29 cellular contexts compared by ENCODE assay signal in genomic region chr4:185831125-185831815, GRCh38. TPM values are rescaled to one million over a fixed set of nuclear protein-coding genes. Genes with fewer than 3 reads are reported as not detected.
DNase-seq lines count a peak whose midpoint lies in the region; ATAC-seq and TF ChIP-seq lines count a peak whose summit lies in the region.
"Had no signal": no experiment of that assay in that cellular context is flagged by ENCODE, and none has a peak within 500 bp of the region (broad histone marks: within the 10 kb centered on the region; RNA-seq: fewer than 3 reads in every experiment).

No MANE protein-coding gene starts in this region.

- H3K36me3 ChIP-seq in mammary epithelial cell (ENCODE audit: insufficient read depth, low read length) (no peaks in the 10 kb centered on the region), breast epithelium (no peaks in the 10 kb centered on the region), heart left ventricle (no peaks in the 10 kb centered on the region), liver (ENCODE audit: control insufficient read depth in 4 of 4, insufficient read depth in 3 of 4, low read depth in 1 of 4, low read length in 3 of 4) (no peaks in the 10 kb centered on the region), upper lobe of right lung (no peaks in the 10 kb centered on the region), adrenal gland (replicated peaks in 1 of 2) (no peaks in the 10 kb centered on the region)
- H3K36me3 ChIP-seq: HAP-1, SJCRH30, upper lobe of left lung, WERI-Rb-1 had no signal

- H3K4me1 ChIP-seq in mammary epithelial cell (ENCODE audit: insufficient read depth, low read length) (peaks cover 5% of the 10 kb centered on the region), breast epithelium (no peaks in the 10 kb centered on the region), heart left ventricle (peaks cover 0 to 32% (median 9%) of the 10 kb centered on the region in 12 donors), liver (ENCODE audit: control insufficient read depth in 4 of 4, insufficient read depth in 4 of 4, low read length in 3 of 4) (peaks cover 4 to 22% (median 18%) of the 10 kb centered on the region in 4 donors), upper lobe of right lung (no peaks in the 10 kb centered on the region), adrenal gland (replicated peaks in 1 of 2) (peaks cover 0 to 4% of the 10 kb centered on the region in 2 donors)
- H3K4me1 ChIP-seq: psoas muscle, upper lobe of left lung had no signal

- H3K9me3 ChIP-seq in mammary epithelial cell (replicated peaks; ENCODE audit: insufficient read depth, low read length) (no peaks in the 10 kb centered on the region), breast epithelium (no peaks in the 10 kb centered on the region), heart left ventricle (no peaks in the 10 kb centered on the region), liver (ENCODE audit: control insufficient read depth in 4 of 4, low read length in 3 of 4) (no peaks in the 10 kb centered on the region), upper lobe of right lung (no peaks in the 10 kb centered on the region), adrenal gland (replicated peaks in 1 of 3) (no peaks in the 10 kb centered on the region)
- H3K9me3 ChIP-seq: HAP-1, psoas muscle, SJCRH30, upper lobe of left lung had no signal

- WGBS in mammary epithelial cell (ENCODE audit: low coverage, missing lambda C conversion rate): 79% methylated on average over 5 of the region's 5 CpGs
- WGBS in heart left ventricle, 4 donors: 51 to 60% (median 53%) methylated on average over 5 of the region's 5 CpGs
- WGBS in liver: 78% methylated on average over 5 of the region's 5 CpGs
- 83 to 86% (median 85%) methylated on average over 5 of the region's 5 CpGs for WGBS in adrenal gland, 4 donors

- ATAC-seq in heart left ventricle (peak in 2 of 4 donors; percentile 51 to 57), upper lobe of right lung (peak; percentile 33), HG02678 (IDR thresholded peaks at IDR 0.05; ENCODE audit: unreplicated experiment) (no peak), GM21717 (IDR thresholded peaks at IDR 0.05; ENCODE audit: unreplicated experiment) (no peak)
- ATAC-seq: psoas muscle; stimulated activated memory B cell treated with anti-CD40 and anti-IgM and Interleukin-4, amounts not matched to agents 10 μg/mL and 1 μg/mL and 100 μg/mL, for 72 hours had no signal

- TF ChIP-seq POLR2A in breast epithelium (IDR thresholded peaks at IDR 0.05) (no peak), heart left ventricle (IDR thresholded peaks at IDR 0.05) (no peak), adrenal gland (IDR thresholded peaks at IDR 0.05) (no peak)

- in situ Hi-C loops in mammary epithelial cell (cut with MboI; ENCODE audit: low sequenced_read_pairs in 2 of 2): no loop called here

- TF ChIP-seq CTCF in mammary epithelial cell (conservative IDR thresholded peaks at IDR 0.05 in 1 of 2, IDR thresholded peaks at IDR 0.05 in 1 of 2; ENCODE audit: extremely low read depth in 1 of 2, insufficient read depth in 1 of 2, low read depth in 1 of 2, low read length in 2 of 2) (no peak), breast epithelium (IDR thresholded peaks at IDR 0.05) (no peak), heart left ventricle (IDR thresholded peaks at IDR 0.05) (no peak), liver (IDR thresholded peaks at IDR 0.05; ENCODE audit: low read depth, low read length, missing input control) (no peak), upper lobe of right lung (IDR thresholded peaks at IDR 0.05) (no peak), adrenal gland (IDR thresholded peaks at IDR 0.05) (no peak)

- H3K27ac ChIP-seq in mammary epithelial cell (ENCODE audit: insufficient read depth, low read depth, low read length) (no peak overlapping the region), breast epithelium (no peak overlapping the region), heart left ventricle (peak overlapping the region in 11 of 12 donors; percentile 3 to 88 (median 68)), liver (ENCODE audit: low read depth in 1 of 2, low read length in 2 of 2) (no peak overlapping the region), upper lobe of right lung (no peak overlapping the region), adrenal gland (no peak overlapping the region)
- H3K27ac ChIP-seq: C4-2B, HL-60, psoas muscle, SJCRH30, upper lobe of left lung, WERI-Rb-1 had no signal

- no peak for TF ChIP-seq RAD21 in liver (IDR thresholded peaks at IDR 0.05)

- H2AFZ ChIP-seq in mammary epithelial cell (ENCODE audit: low read depth, low read length): no peak overlapping the region

- H3K79me2 ChIP-seq in mammary epithelial cell (ENCODE audit: insufficient read depth, low read length): no peaks in the 10 kb centered on the region

- H3K9ac ChIP-seq in mammary epithelial cell (ENCODE audit: insufficient read depth, low read length) (no peak overlapping the region), liver (ENCODE audit: low read depth in 1 of 2, low read length in 2 of 2) (no peak overlapping the region)

- H3K4me2 ChIP-seq in mammary epithelial cell (ENCODE audit: insufficient read depth, low read depth, low read length): no peak overlapping the region

- no peaks in the 10 kb centered on the region for H3K27me3 ChIP-seq in mammary epithelial cell (ENCODE audit: insufficient read depth, low read length)
- H3K27me3 ChIP-seq in breast epithelium: no peaks in the 10 kb centered on the region
- H3K27me3 ChIP-seq in heart left ventricle: no peaks in the 10 kb centered on the region
- H3K27me3 ChIP-seq in liver (ENCODE audit: control insufficient read depth in 4 of 4, insufficient read depth in 4 of 4, low read length in 3 of 4): no peaks in the 10 kb centered on the region
- H3K27me3 ChIP-seq in upper lobe of right lung: no peaks in the 10 kb centered on the region
- H3K27me3 ChIP-seq in adrenal gland: no peaks in the 10 kb centered on the region
- H3K27me3 ChIP-seq: SJCRH30, upper lobe of left lung had no signal

- intact Hi-C loops in mammary epithelial cell (cut with micrococcal nuclease) (no loop called here), breast epithelium (cut with DNase I; ENCODE audit: low total_unique reads) (no loop called here), heart left ventricle (cut with DNase I) (no loop called here), upper lobe of right lung (cut with DNase I) (no loop called here), adrenal gland (cut with DNase I) (no loop called here)

- CTCF ChIA-PET in mammary epithelial cell (lab: Charles Lee; ENCODE audit: low non-redundant PET): no interaction called here

- H3K4me3 ChIP-seq in mammary epithelial cell (replicated peaks in 1 of 3; ENCODE audit: insufficient read depth in 1 of 3, low read depth in 2 of 3, low read length in 3 of 3): no peak overlapping the region
- H3K4me3 ChIP-seq in breast epithelium: no peak overlapping the region
- no peak overlapping the region for H3K4me3 ChIP-seq in heart left ventricle
- no peak overlapping the region for H3K4me3 ChIP-seq in liver (ENCODE audit: low read depth in 1 of 3, low read length in 3 of 3)
- no peak overlapping the region for H3K4me3 ChIP-seq in upper lobe of right lung
- H3K4me3 ChIP-seq in adrenal gland: no peak overlapping the region
- H3K4me3 ChIP-seq: HAP-1, psoas muscle, SJCRH30, upper lobe of left lung had no signal

- BruUV-seq in mammary epithelial cell (replicated peaks; lab: Mats Ljungman, UMichigan): no TSS peak

- DNase-seq in mammary epithelial cell (peak; percentile 33), breast epithelium (ENCODE audit: low spot score in 2 of 2) (no peak), heart left ventricle (no peak), upper lobe of right lung (no peak), adrenal gland (no peak)
- DNase-seq: 8988T; activated CD4-positive, alpha-beta T cell treated with anti-CD3 and anti-CD28 coated beads, Interleukin-2, amount 10 ng/mL, durations not matched to agents 7 days and 5 days; activated effector memory CD4-positive, alpha-beta T cell treated with anti-CD3 and anti-CD28 coated beads, Interleukin-2, amount 50 U/mL, for 16 hours; activated naive CD8-positive, alpha-beta T cell treated with anti-CD3 and anti-CD28 coated beads for 36 hours; activated T-cell treated with anti-CD3 and anti-CD28 coated beads, Interleukin-2, amount 50 U/mL, for 1 hour; aorta; left cardiac atrium; mesendoderm; MM.1S; NCI-H1417; NCI-H82; psoas muscle; SJCRH30; substantia nigra; SW 1271; upper lobe of left lung; WERI-Rb-1 had no signal

- dilution Hi-C loops in mammary epithelial cell (cut with HindIII; ENCODE audit: low sequenced_read_pairs): no loop called here

- H4K20me1 ChIP-seq in mammary epithelial cell (ENCODE audit: insufficient read depth, low read length): no peaks in the 10 kb centered on the region

TF ChIP-seq in liver, 16 proteins besides CTCF, POLR2A, EP300 and RAD21 (continues in another document):
- no peak for TF ChIP-seq REST (IDR thresholded peaks at IDR 0.05)

RNA-seq across cellular contexts. Expression of gene SORBS2, which starts 19.3 kb away (rescaled TPM):
- total RNA-seq in mammary epithelial cell (1 to 10 TPM; 5.6 to 8.5 TPM), breast epithelium (100 to 1,000 TPM in 2 of 3 donors, 10 to 100 TPM in 1; 21.8 to 132 (median 105) TPM), heart left ventricle (1,000 to 10,000 TPM in 7 of 9 donors, 100 to 1,000 TPM in 2; 966 to 2,158 (median 1,443) TPM), liver (10 to 100 TPM; 23.3 to 73.9 TPM), upper lobe of right lung (44.9 TPM), adrenal gland (100 to 1,000 TPM; 462 to 875 (median 657) TPM)
- polyA plus RNA-seq in mammary epithelial cell (3.6 TPM), heart left ventricle (100 to 1,000 TPM; 254 to 473 TPM), liver (100 to 1,000 TPM in 1 of 2 donors, 10 to 100 TPM in 1; 45.4 to 136 TPM), adrenal gland (100 to 1,000 TPM; 129 to 542 (median 186) TPM)
- not detected for polyA minus RNA-seq in mammary epithelial cell
- total RNA-seq: activated CD4-positive, alpha-beta T cell treated with anti-CD3 and anti-CD28 coated beads, Interleukin-2, amount 10 ng/mL, durations not matched to agents 7 days and 5 days; activated naive CD8-positive, alpha-beta T cell treated with anti-CD3 and anti-CD28 coated beads for 36 hours; SJCRH30 had no signal

Comparison
In these comparisons a context has a peak if more than half of its experiments do, and no peak if none do; other contexts are left out.
1. H3K27ac ChIP-seq: peak in heart left ventricle (11 of 12); none in mammary epithelial cell (single experiment), breast epithelium (0 of 2), liver (0 of 2), upper lobe of right lung (single experiment) and adrenal gland (0 of 5).